ENCODE assay signal across 27 cellular contexts in the genomic region with DNA sequence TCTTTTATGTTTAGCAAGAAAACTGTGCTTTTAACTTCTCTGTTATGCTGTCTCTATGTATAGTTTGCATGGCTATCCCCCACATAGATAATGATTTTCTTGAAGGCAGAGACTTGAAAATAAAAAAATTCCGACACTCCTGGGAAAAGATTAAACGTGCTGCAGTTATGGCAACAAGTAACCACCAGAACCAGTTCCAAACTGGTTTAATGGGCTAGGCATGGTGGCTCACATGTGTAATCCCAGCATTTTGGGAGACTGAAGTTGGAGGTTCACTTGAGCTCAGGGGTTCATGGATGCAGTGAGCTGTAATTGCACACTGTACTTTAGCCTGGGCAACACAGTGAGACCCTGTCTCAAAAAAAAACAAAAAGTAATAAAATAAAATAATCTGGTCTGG.
"Had no signal": no experiment of that assay in that cellular context is flagged by ENCODE, and none has a peak within 500 bp of the region (broad histone marks: within the 10 kb centered on the region; RNA-seq: fewer than 3 reads in every experiment).

No MANE protein-coding gene starts in this region.

- H3K9ac ChIP-seq: neural progenitor cell, parathyroid adenoma had no signal

- H3K27me3 ChIP-seq: neural progenitor cell, neutrophil, right atrium auricular region, right lobe of liver, stomach, suprapubic skin, tibial artery, upper lobe of right lung had no signal

- H3K4me1 ChIP-seq: lower lobe of right lung, neural progenitor cell, parathyroid adenoma, psoas muscle, right atrium auricular region, right lobe of liver, stomach, suprapubic skin, tibial artery, upper lobe of right lung had no signal

- H3K9me3 ChIP-seq: lower lobe of right lung, neutrophil, psoas muscle, right lobe of liver, suprapubic skin, thoracic aorta, tibial artery, upper lobe of right lung had no signal

- H2AFZ ChIP-seq: neural progenitor cell, parathyroid adenoma had no signal

- H3K4me2 ChIP-seq: neural progenitor cell, smooth muscle cell had no signal

- H3K27ac ChIP-seq: lower lobe of right lung, neural progenitor cell, neutrophil, parathyroid adenoma, psoas muscle, right atrium auricular region, right lobe of liver, stomach, suprapubic skin, thoracic aorta, tibial artery, upper lobe of right lung had no signal

- DNase-seq: hippocampal formation; kidney glomerular epithelial cell; left cardiac atrium; lower lobe of right lung; mesendoderm; naive B cell; natural killer cell; nephron progenitor cell; occipital lobe; psoas muscle; right lobe of liver; stimulated activated CD4-positive, alpha-beta T cell treated with anti-CD3 and anti-CD28 coated beads, Interleukin-1b, Interleukin-23, amount 100 ng/mL, for 48 hours; stimulated activated CD4-positive, alpha-beta T cell treated with anti-CD3 and anti-CD28 coated beads, Interleukin-2, amount 100 ng/mL, for 48 hours; stimulated activated CD4-positive, alpha-beta T cell treated with anti-CD3 and anti-CD28 coated beads, Interleukin-4, amount 100 ng/mL, for 4 hours; stimulated activated CD8-positive, alpha-beta memory T cell treated with anti-CD3 and anti-CD28 coated beads, Interleukin-4, amount 100 ng/mL, for 48 hours; stimulated activated naive B cell treated with anti-CD40 and anti-IgM and Interleukin-4, amounts not matched to agents 10 μg/mL and 1 μg/mL and 100 μg/mL, for 72 hours; stimulated activated naive CD8-positive, alpha-beta T cell treated with anti-CD3 and anti-CD28 coated beads, Interleukin-15, Interleukin-2, amounts not matched to agents 100 U/mL and 50 U/mL, for 24 hours; stomach; tibial artery; upper lobe of right lung had no signal

- H3K4me3 ChIP-seq: lower lobe of right lung, neural progenitor cell, psoas muscle, right atrium auricular region, right lobe of liver, smooth muscle cell, stomach, suprapubic skin, thoracic aorta, tibial artery, upper lobe of right lung had no signal

- H3K36me3 ChIP-seq: lower lobe of right lung, neural progenitor cell, neutrophil, right atrium auricular region, right lobe of liver, stomach, suprapubic skin, thoracic aorta, tibial artery, upper lobe of right lung had no signal

- H3K79me2 ChIP-seq: parathyroid adenoma had no signal
